8 cellular contexts compared by ENCODE assay signal in the genomic region with DNA sequence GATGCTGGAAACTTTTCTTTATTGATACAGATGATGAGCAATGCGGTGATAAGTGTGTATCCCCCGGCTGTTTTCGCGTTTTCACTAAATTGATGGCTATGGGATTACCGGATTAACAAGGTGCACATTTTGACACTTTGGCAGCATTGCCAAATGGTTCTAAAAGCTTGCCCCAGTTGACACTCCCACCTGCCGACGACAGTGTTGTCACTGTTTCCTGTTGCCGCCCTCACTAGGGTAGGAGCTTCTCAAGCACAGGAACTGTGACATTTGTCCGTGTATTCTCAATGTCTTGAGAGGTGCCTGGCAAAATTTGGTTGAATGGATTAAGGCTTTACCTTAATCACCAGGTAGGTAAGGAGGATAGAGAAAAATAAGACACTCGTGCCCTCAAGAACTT. TPM values are rescaled to one million over a fixed set of nuclear protein-coding genes. Genes with fewer than 3 reads are reported as not detected.
DNase-seq lines count a peak whose midpoint lies in the region; ATAC-seq and TF ChIP-seq lines count a peak whose summit lies in the region.

No MANE protein-coding gene starts in this region.

- POLR2A ChIA-PET in activated CD4-positive, alpha-beta T cell treated with anti-CD3 and anti-CD28 coated beads for 36 hours (lab: Charles Lee), result interaction anchor here (0.6 to 2.3 kb wide), 5 partner anchors 11 to 410 kb away, joined by 3 to 31 read pairs (median 13); a partner anchor contains a TSS

- H3K27me3 Mint-ChIP-seq in activated CD4-positive, alpha-beta T cell treated with anti-CD3 and anti-CD28 coated beads for 36 hours, result no peaks in the 10 kb centered on the region

- H3K9me3 Mint-ChIP-seq in activated CD4-positive, alpha-beta T cell treated with anti-CD3 and anti-CD28 coated beads for 36 hours (ENCODE audit: low read depth), result no peaks in the 10 kb centered on the region

- CTCF ChIA-PET in activated CD4-positive, alpha-beta T cell treated with anti-CD3 and anti-CD28 coated beads for 36 hours (lab: Charles Lee), result interaction anchor here (1.1 to 2.6 kb wide), 7 partner anchors 10 to 92 kb away, joined by 3 to 32 read pairs (median 6); a partner anchor contains a TSS

- peak overlapping the region; percentile 72 for H3K4me3 Mint-ChIP-seq in activated CD4-positive, alpha-beta T cell treated with anti-CD3 and anti-CD28 coated beads for 36 hours

- H3K36me3 ChIP-seq in esophagus (ENCODE audit: control insufficient read depth in 2 of 2, insufficient read depth in 2 of 2, low read length in 1 of 2) (peaks cover 2 to 5% of the 10 kb centered on the region in 2 donors), psoas muscle (ENCODE audit: insufficient read depth in 1 of 2, low read depth in 1 of 2) (peaks cover 0 to 19% of the 10 kb centered on the region in 2 donors), MG63 (no peaks in the 10 kb centered on the region)

- H3K27ac ChIP-seq in esophagus (ENCODE audit: low read depth in 2 of 2, low read length in 1 of 2) (peak overlapping the region; percentile 82 to 97), psoas muscle (no peak overlapping the region)

- H3K27me3 ChIP-seq in esophagus (ENCODE audit: control insufficient read depth in 1 of 2, insufficient read depth in 2 of 2, low read length in 2 of 2), result no peaks in the 10 kb centered on the region
- no peaks in the 10 kb centered on the region for H3K27me3 ChIP-seq in psoas muscle (ENCODE audit: insufficient read depth in 3 of 3, low read length in 2 of 3)
- no peaks in the 10 kb centered on the region for H3K27me3 ChIP-seq in MG63

- WGBS in esophagus, 2 donors, result 34 to 40% methylated on average over 10 of the region's 10 CpGs
- 48 to 52% (median 49%) methylated on average over 10 of the region's 10 CpGs for WGBS in psoas muscle, 3 donors

- peak overlapping the region; percentile 99 for H3K27ac Mint-ChIP-seq in activated CD4-positive, alpha-beta T cell treated with anti-CD3 and anti-CD28 coated beads for 36 hours

- H3K36me3 Mint-ChIP-seq in activated CD4-positive, alpha-beta T cell treated with anti-CD3 and anti-CD28 coated beads for 36 hours (ENCODE audit: low read depth), result peaks cover 7% of the 10 kb centered on the region

- peak; percentile 59 for ATAC-seq in activated CD4-positive, alpha-beta T cell treated with anti-CD3 and anti-CD28 coated beads for 36 hours
- no peak for ATAC-seq in psoas muscle

- intact Hi-C loops in activated CD4-positive, alpha-beta T cell treated with anti-CD3 and anti-CD28 coated beads for 36 hours (cut with DNase I, micrococcal nuclease), result loop anchor here (1.0 to 10.0 kb wide), 7 partner anchors 11 to 816 kb away; a partner anchor contains a TSS
- intact Hi-C loops in psoas muscle (cut with DNase I), result loop anchor here (2.0 to 10.0 kb wide), 4 partner anchors 74 to 244 kb away; a partner anchor contains a TSS

- H3K9me3 ChIP-seq in esophagus (ENCODE audit: control insufficient read depth in 2 of 2, insufficient read depth in 1 of 2, low read depth in 1 of 2, low read length in 1 of 2), result no peaks in the 10 kb centered on the region
- H3K9me3 ChIP-seq in psoas muscle, result no peaks in the 10 kb centered on the region
- no peaks in the 10 kb centered on the region for H3K9me3 ChIP-seq in MG63

- DNase-seq in DMS153 (lab: John Stamatoyannopoulos, UW), result peak; percentile 4
- no peak for DNase-seq in DMS153 treated with DMSO at 0.1 percent for 48 hours (lab: John Stamatoyannopoulos, UW; ENCODE audit: unreplicated experiment)
- peak; percentile 87 for DNase-seq in activated CD4-positive, alpha-beta T cell treated with anti-CD3 and anti-CD28 coated beads for 36 hours
- peak; percentile 78 for DNase-seq in stimulated activated CD8-positive, alpha-beta memory T cell treated with anti-CD3 and anti-CD28 coated beads, Interleukin-4, amount 100 ng/mL, for 48 hours
- no peak for DNase-seq in psoas muscle
- no peak for DNase-seq in NCI-H446 treated with DMSO at 0.1 percent for 48 hours (lab: John Stamatoyannopoulos, UW)
- no peak for DNase-seq in MG63

- no peak for TF ChIP-seq CTCF in psoas muscle (IDR thresholded peaks at IDR 0.05)

- H3K4me3 ChIP-seq in esophagus (ENCODE audit: low read depth in 1 of 2, low read length in 2 of 2), result no peak overlapping the region
- H3K4me3 ChIP-seq in psoas muscle, result no peak overlapping the region
- no peak overlapping the region for H3K4me3 ChIP-seq in MG63

- H3K4me1 ChIP-seq in esophagus (ENCODE audit: control insufficient read depth in 2 of 2, insufficient read depth in 2 of 2, low read length in 1 of 2) (peaks cover 0 to 18% of the 10 kb centered on the region in 2 donors), psoas muscle (peaks cover 12% of the 10 kb centered on the region)

- H3K4me1 Mint-ChIP-seq in activated CD4-positive, alpha-beta T cell treated with anti-CD3 and anti-CD28 coated beads for 36 hours, result peaks cover 88% of the 10 kb centered on the region

RNA-seq across cellular contexts. Expression of a gene that starts 9.8 kb away (rescaled TPM):
- 10 to 100 TPM; 63.0 to 65.1 TPM for total RNA-seq in activated CD4-positive, alpha-beta T cell treated with anti-CD3 and anti-CD28 coated beads for 36 hours
- polyA plus RNA-seq in esophagus (10 to 100 TPM; 53.3 to 91.8 TPM), psoas muscle (1 to 10 TPM in 1 of 3 donors, under 1 TPM in 2; 0.49 to 4.0 (median 0.52) TPM)
- 1 to 10 TPM in 3 of 4 donors, under 1 TPM in 1; 0.92 to 2.8 (median 1.6) TPM for total RNA-seq in psoas muscle
- 0.37 and 0.99 TPM in 2 replicates for total RNA-seq in MG63 (2014; rRNA removed; shearing (Covaris generic); ENCODE audit: low replicate concordance)

Comparison
In these comparisons a context has a peak if more than half of its experiments do, and no peak if none do; other contexts are left out.
1. DNase-seq: peak in DMS153 (single experiment), activated CD4-positive, alpha-beta T cell treated with anti-CD3 and anti-CD28 coated beads for 36 hours (single experiment) and stimulated activated CD8-positive, alpha-beta memory T cell treated with anti-CD3 and anti-CD28 coated beads, Interleukin-4, amount 100 ng/mL, for 48 hours (single experiment); none in DMS153 treated with DMSO at 0.1 percent for 48 hours (single experiment), psoas muscle (0 of 2), NCI-H446 treated with DMSO at 0.1 percent for 48 hours (single experiment) and MG63 (single experiment).
2. RNA of a gene that starts 9.8 kb away (total RNA-seq): 63.0 to 65.1 TPM in activated CD4-positive, alpha-beta T cell treated with anti-CD3 and anti-CD28 coated beads for 36 hours; 0.92 to 2.8 TPM in psoas muscle and 0.37 to 0.99 TPM in MG63; every median in the first group is over 10 times any median in the second.